In genomic region chr1:217495249-217495648, GRCh38 we compare ENCODE assay signal across 11 cellular contexts.
A peak's percentile ranks its signal among the peaks of the same experiment; 100 is the strongest.
DNase-seq lines count a peak whose midpoint lies in the region; ATAC-seq and TF ChIP-seq lines count a peak whose summit lies in the region.
"Had no signal": no experiment of that assay in that cellular context is flagged by ENCODE, and none has a peak within 500 bp of the region (broad histone marks: within the 10 kb centered on the region; RNA-seq: fewer than 3 reads in every experiment).

No MANE protein-coding gene starts in this region.

- intact Hi-C loops in cardiac septum (cut with DNase I) = no loop called here

- peak; percentile 32 for DNase-seq in GM10248 (ENCODE audit: extremely low spot score)
- no peak for DNase-seq in cardiac septum (ENCODE audit: low spot score)
- DNase-seq in activated CD4-positive, CD25-positive, alpha-beta regulatory T cell treated with anti-CD3 and anti-CD28 coated beads, Interleukin-2, amount 50 U/mL, for 72 hours = no peak
- no peak for DNase-seq in HEK293T (ENCODE audit: extremely low spot score)
- no peak for DNase-seq in DMS53 (lab: John Stamatoyannopoulos, UW)
- DNase-seq: activated CD8-positive, alpha-beta memory T cell treated with anti-CD3 and anti-CD28 coated beads, Interleukin-2, amount 50 U/mL, for 48 hours; KBM-7; stimulated activated CD4-positive, alpha-beta T cell treated with anti-CD3 and anti-CD28 coated beads, Interleukin-1b, Interleukin-23, amount 100 ng/mL, for 48 hours had no signal

- TF ChIP-seq CTCF in GM10248 (IDR thresholded peaks at IDR 0.05; ENCODE audit: control extremely low read depth, extremely low read depth, low read depth, missing control alignments) = no peak

- POLR2A ChIA-PET in GM10248 (lab: Yijun Ruan, JAX) (no interaction called here), HEK293T (lab: Yijun Ruan, JAX) (no interaction called here)

- ATAC-seq in GM19035 (IDR thresholded peaks at IDR 0.05; ENCODE audit: unreplicated experiment) = peak; percentile 97
- ATAC-seq in HG02623 (IDR thresholded peaks at IDR 0.05; ENCODE audit: unreplicated experiment) = peak; percentile 92
- ATAC-seq in HG03439 (IDR thresholded peaks at IDR 0.05; ENCODE audit: unreplicated experiment) = peak; percentile 91

- CTCF ChIA-PET in GM10248 (lab: Yijun Ruan, JAX) (interaction anchor here (1.7 kb wide), 1 partner anchor 13 kb away, joined by 5 read pairs; no protein-coding TSS in a partner anchor), HEK293T (lab: Yijun Ruan, JAX) (no interaction called here)

TF ChIP-seq in HEK293T, 16 proteins besides CTCF, POLR2A, EP300 and RAD21:
- TF ChIP-seq TARDBP (IDR thresholded peaks at IDR 0.05) = no peak
- TF ChIP-seq PKNOX1 (IDR thresholded peaks at IDR 0.05) = no peak
- no peak for TF ChIP-seq HDGF (IDR thresholded peaks at IDR 0.05; ENCODE audit: borderline replicate concordance)
